In genomic region chr2:237702439-237703397, GRCh38 we compare ENCODE assay signal across 8 cellular contexts.
DNase-seq lines count a peak whose midpoint lies in the region; ATAC-seq, FAIRE-seq and TF ChIP-seq lines count a peak whose summit lies in the region.

No MANE protein-coding gene starts in this region.

- H3K4me3 ChIP-seq in OCI-LY3 (ENCODE audit: low read length) (no peak overlapping the region), astrocyte (ENCODE audit: insufficient read depth, low read depth, low read length) (peak overlapping the region; percentile 17)

- H3K4me1 ChIP-seq in OCI-LY3 (ENCODE audit: low read length) (peaks cover 42% of the 10 kb centered on the region), astrocyte (ENCODE audit: insufficient read depth, low read length) (peaks cover 62% of the 10 kb centered on the region)

- H2AFZ ChIP-seq in OCI-LY3 (ENCODE audit: low read depth, low read length) (no peak overlapping the region), astrocyte (ENCODE audit: low read depth, low read length) (no peak overlapping the region)

- H3K36me3 ChIP-seq in OCI-LY3 (replicated peaks; ENCODE audit: low read depth, low read length) (no peaks in the 10 kb centered on the region), astrocyte (ENCODE audit: insufficient read depth, low read length) (no peaks in the 10 kb centered on the region)

- H3K4me3 Mint-ChIP-seq in astrocyte (ENCODE audit: unreplicated experiment): peak overlapping the region; percentile 77
- peak overlapping the region; percentile 79 for H3K4me3 Mint-ChIP-seq in stimulated activated memory B cell treated with anti-CD40 and anti-IgM and Interleukin-4, amounts not matched to agents 10 μg/mL and 1 μg/mL and 100 μg/mL, for 72 hours

- H3K27me3 Mint-ChIP-seq in astrocyte (ENCODE audit: low read depth, unreplicated experiment): no peaks in the 10 kb centered on the region
- no peaks in the 10 kb centered on the region for H3K27me3 Mint-ChIP-seq in stimulated activated memory B cell treated with anti-CD40 and anti-IgM and Interleukin-4, amounts not matched to agents 10 μg/mL and 1 μg/mL and 100 μg/mL, for 72 hours

- ATAC-seq in stimulated activated memory B cell treated with anti-CD40 and anti-IgM and Interleukin-4, amounts not matched to agents 10 μg/mL and 1 μg/mL and 100 μg/mL, for 72 hours: peak; percentile 40
- ATAC-seq in HG02870 (IDR thresholded peaks at IDR 0.05; ENCODE audit: unreplicated experiment) (no peak), HG03196 (IDR thresholded peaks at IDR 0.05; ENCODE audit: unreplicated experiment) (no peak)

- peaks cover 64% of the 10 kb centered on the region for H4K20me1 ChIP-seq in OCI-LY3 (ENCODE audit: insufficient read depth, low read length)
- H4K20me1 ChIP-seq in astrocyte (ENCODE audit: insufficient read depth, low read length): peaks cover 85% of the 10 kb centered on the region

- DNase-seq in GM18507 (ENCODE audit: extremely low spot score, insufficient read length, low read depth): no peak
- peak; percentile 85 for DNase-seq in astrocyte (ENCODE audit: low read depth)
- peak; percentile 86 for DNase-seq in iris pigment epithelial cell (ENCODE audit: low read depth)
- no peak for DNase-seq in NCI-H1436 (lab: John Stamatoyannopoulos, UW)

- peak overlapping the region; percentile 100 for H3K27ac Mint-ChIP-seq in astrocyte (ENCODE audit: unreplicated experiment)
- H3K27ac Mint-ChIP-seq in stimulated activated memory B cell treated with anti-CD40 and anti-IgM and Interleukin-4, amounts not matched to agents 10 μg/mL and 1 μg/mL and 100 μg/mL, for 72 hours: peak overlapping the region; percentile 95

- peaks cover 71% of the 10 kb centered on the region for H3K4me1 Mint-ChIP-seq in astrocyte (ENCODE audit: low read depth, unreplicated experiment)
- peaks cover 94% of the 10 kb centered on the region for H3K4me1 Mint-ChIP-seq in stimulated activated memory B cell treated with anti-CD40 and anti-IgM and Interleukin-4, amounts not matched to agents 10 μg/mL and 1 μg/mL and 100 μg/mL, for 72 hours

- H3K79me2 ChIP-seq in OCI-LY3 (ENCODE audit: low read length) (peaks cover 58% of the 10 kb centered on the region), astrocyte (ENCODE audit: insufficient read depth, low read length) (peaks cover 93% of the 10 kb centered on the region)

- no peak for TF ChIP-seq CTCF in OCI-LY3 (IDR thresholded peaks at IDR 0.05; ENCODE audit: low read depth, low read length)
- no peak for TF ChIP-seq CTCF in astrocyte (IDR thresholded peaks at IDR 0.05; ENCODE audit: insufficient read depth, low read depth, low read length)

- no peaks in the 10 kb centered on the region for H3K27me3 ChIP-seq in OCI-LY3 (ENCODE audit: low read depth, low read length)
- no peaks in the 10 kb centered on the region for H3K27me3 ChIP-seq in astrocyte (ENCODE audit: insufficient read depth, low read length)

- H3K27ac ChIP-seq in OCI-LY3 (ENCODE audit: low read length) (no peak overlapping the region), astrocyte (ENCODE audit: low read depth, low read length) (peak overlapping the region; percentile 95)

- H3K36me3 Mint-ChIP-seq in astrocyte (ENCODE audit: low read depth, unreplicated experiment): no peaks in the 10 kb centered on the region
- peaks cover 38% of the 10 kb centered on the region for H3K36me3 Mint-ChIP-seq in stimulated activated memory B cell treated with anti-CD40 and anti-IgM and Interleukin-4, amounts not matched to agents 10 μg/mL and 1 μg/mL and 100 μg/mL, for 72 hours

- no peaks in the 10 kb centered on the region for H3K9me3 ChIP-seq in OCI-LY3 (ENCODE audit: insufficient read depth, low read length)
- no peaks in the 10 kb centered on the region for H3K9me3 ChIP-seq in astrocyte (ENCODE audit: insufficient read depth, low read depth, low read length)

- FAIRE-seq in GM18507 (lab: Jason Lieb, UNC) (peak; percentile 71), astrocyte (lab: Jason Lieb, UNC) (no peak)

- H3K9ac ChIP-seq in OCI-LY3 (ENCODE audit: low read length) (0 out of 2 replicates have a peak overlapping the region, but pooled peaks have one; percentile 4), astrocyte (ENCODE audit: low read length) (peak overlapping the region; percentile 84)

- H3K4me2 ChIP-seq in OCI-LY3 (ENCODE audit: low read length) (peak overlapping the region; percentile 45), astrocyte (ENCODE audit: low read length) (peak overlapping the region; percentile 81)

- H3K9me3 Mint-ChIP-seq in astrocyte (ENCODE audit: unreplicated experiment): no peaks in the 10 kb centered on the region
- no peaks in the 10 kb centered on the region for H3K9me3 Mint-ChIP-seq in stimulated activated memory B cell treated with anti-CD40 and anti-IgM and Interleukin-4, amounts not matched to agents 10 μg/mL and 1 μg/mL and 100 μg/mL, for 72 hours

Comparison
In these comparisons a context has a peak if more than half of its experiments do, and no peak if none do; other contexts are left out.
1. DNase-seq: peak in astrocyte (single experiment) and iris pigment epithelial cell (single experiment); none in GM18507 (single experiment) and NCI-H1436 (single experiment).